22 cellular contexts compared by ENCODE assay signal in genomic region chr1:117566556-117566955, GRCh38. TPM values are rescaled to one million over a fixed set of nuclear protein-coding genes. Genes with fewer than 3 reads are reported as not detected.
"Had no signal": no experiment of that assay in that cellular context is flagged by ENCODE, and none has a peak within 500 bp of the region (broad histone marks: within the 10 kb centered on the region; RNA-seq: fewer than 3 reads in every experiment).

No MANE protein-coding gene starts in this region.

- H3K27ac ChIP-seq: SJSA1 had no signal

- H3K4me1 ChIP-seq: SJSA1 had no signal

- DNase-seq: activated B cell treated with CpG ODN at 0.5 μM for 24 hours; activated CD4-positive, alpha-beta T cell treated with anti-CD3 and anti-CD28 coated beads for 1 hour; activated CD4-positive, alpha-beta T cell treated with anti-CD3 and anti-CD28 coated beads, Interleukin-2, amount 10 ng/mL, durations not matched to agents 24 days and 14 days; activated CD4-positive, alpha-beta T cell treated with anti-CD3 and anti-CD28 coated beads, Interleukin-2, amount 50 U/mL, for 48 hours; activated gamma-delta T cell treated with Interleukin-2 at 50 U/mL for 16 hours; activated naive CD4-positive, alpha-beta T cell treated with anti-CD3 and anti-CD28 coated beads, Interleukin-2, amount 10 ng/mL, durations not matched to agents 7 days and 5 days; activated naive CD8-positive, alpha-beta T cell treated with anti-CD3 and anti-CD28 coated beads for 36 hours; activated T-cell treated with anti-CD3 and anti-CD28 coated beads, Interleukin-2, amount 50 U/mL, for 4 hours; anterior cingulate cortex; KG1; NCI-H1048; NCI-H187 treated with DMSO at 0.1 percent for 48 hours; NCI-H2227 treated with DMSO at 0.1 percent for 48 hours; NCI-H446 treated with DMSO at 0.1 percent for 48 hours; NCI-H524 treated with DMSO at 0.1 percent for 48 hours; NCI-H748 treated with DMSO at 0.1 percent for 48 hours; PC-3; SHP77 had no signal

- H3K9me3 ChIP-seq: SJSA1 had no signal

- H3K36me3 ChIP-seq: SJSA1 had no signal

- H3K4me3 ChIP-seq: SJSA1 had no signal

- ATAC-seq: activated T-cell treated with anti-CD3 and anti-CD28 coated beads, Interleukin-2, amount 50 U/mL, for 4 hours; PC-3; SK-N-SH treated with all-trans-retinoic acid at 6 μM for 48 hours had no signal

- FAIRE-seq: RCC 7860 had no signal

- H3K27me3 ChIP-seq: SJSA1 had no signal

RNA-seq across cellular contexts. Expression of gene TENT5C, which starts 39.3 kb away (rescaled TPM):
- total RNA-seq: LHCN-M2 had no signal
